In the genomic region with DNA sequence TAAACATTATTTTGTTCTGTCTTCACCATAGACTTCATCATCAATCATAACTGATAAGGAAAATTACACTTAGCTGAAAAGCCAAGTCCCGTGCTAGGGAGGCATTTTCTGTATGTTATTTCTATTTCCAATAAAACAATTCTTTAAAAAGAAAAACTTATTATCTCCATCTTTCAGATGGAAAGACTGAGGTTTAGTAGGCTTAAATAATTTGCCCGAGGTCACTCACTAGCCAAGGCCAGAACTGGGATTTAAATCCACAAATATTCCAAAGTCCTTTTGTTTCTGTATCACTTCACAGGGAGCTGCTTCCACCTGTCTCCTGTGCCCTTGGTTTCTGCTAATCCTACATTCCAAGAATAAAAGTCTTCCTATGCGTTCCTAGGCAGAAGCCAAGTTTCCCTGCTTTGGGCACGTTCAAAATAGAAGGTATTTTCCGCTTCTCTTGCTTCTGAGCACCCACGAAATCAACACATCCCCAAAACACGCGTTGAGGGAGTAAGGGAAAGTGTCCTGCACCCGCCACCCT, we compare ENCODE assay signal across 12 cellular contexts. TPM values are rescaled to one million over a fixed set of nuclear protein-coding genes. Genes with fewer than 3 reads are reported as not detected.
DNase-seq lines count a peak whose midpoint lies in the region; ATAC-seq, FAIRE-seq and TF ChIP-seq lines count a peak whose summit lies in the region.
"Had no signal": no experiment of that assay in that cellular context is flagged by ENCODE, and none has a peak within 500 bp of the region (broad histone marks: within the 10 kb centered on the region; RNA-seq: fewer than 3 reads in every experiment).

No MANE protein-coding gene starts in this region.

- CTCF ChIA-PET in HCT116 (lab: Charles Lee) = interaction anchor here (0.6 kb wide), 1 partner anchor 11 kb away, joined by 3 read pairs; no protein-coding TSS in a partner anchor

- H3K27ac ChIP-seq in HCT116 (ENCODE audit: low read depth, low read length) (no peak overlapping the region), ascending aorta (no peak overlapping the region)
- H3K27ac ChIP-seq: neutrophil had no signal

- H3K79me2 ChIP-seq in HCT116 (ENCODE audit: insufficient read depth, low read length) = no peaks in the 10 kb centered on the region

- no peak overlapping the region for H2AFZ ChIP-seq in HCT116 (ENCODE audit: low read depth, low read length, poor library complexity, severe bottlenecking)

- no peaks in the 10 kb centered on the region for H3K9me2 ChIP-seq in HCT116 (ENCODE audit: insufficient read depth)

- intact Hi-C loops in HCT116 (cut with micrococcal nuclease) = no loop called here
- intact Hi-C loops in ascending aorta (cut with DNase I) = no loop called here

- H3K36me3 ChIP-seq in HCT116 (ENCODE audit: control insufficient read depth in 1 of 2, insufficient read depth in 2 of 2, low read length in 2 of 2) (no peaks in the 10 kb centered on the region), ascending aorta (no peaks in the 10 kb centered on the region), kidney epithelial cell (ENCODE audit: control insufficient read depth, insufficient read depth, low read length) (no peaks in the 10 kb centered on the region), skeletal muscle satellite cell (ENCODE audit: insufficient read depth, low read length) (no peaks in the 10 kb centered on the region)
- H3K36me3 ChIP-seq: neutrophil had no signal

- no peak for FAIRE-seq in GM12891 (lab: Jason Lieb, UNC)

- BruUV-seq in HCT116 (replicated peaks; lab: Mats Ljungman, UMichigan) = no TSS peak

- H3K9me3 ChIP-seq in HCT116 (ENCODE audit: control insufficient read depth in 1 of 2, insufficient read depth in 1 of 2, low read depth in 1 of 2, low read length in 2 of 2) (no peaks in the 10 kb centered on the region), ascending aorta (no peaks in the 10 kb centered on the region), skeletal muscle satellite cell (replicated peaks; ENCODE audit: low read length) (no peaks in the 10 kb centered on the region)
- H3K9me3 ChIP-seq: neutrophil had no signal

- H4K20me1 ChIP-seq in HCT116 (ENCODE audit: insufficient read depth) = no peaks in the 10 kb centered on the region

- no peak for TF ChIP-seq CTCF in HCT116 (IDR thresholded peaks at IDR 0.05 in 2 of 3, conservative IDR thresholded peaks at IDR 0.05 in 1 of 3; ENCODE audit: borderline replicate concordance in 1 of 3, insufficient read depth in 1 of 3, low read depth in 2 of 3, low read length in 2 of 3)
- TF ChIP-seq CTCF in ascending aorta (IDR thresholded peaks at IDR 0.05) = no peak
- no peak for TF ChIP-seq CTCF in kidney epithelial cell (IDR thresholded peaks at IDR 0.05; ENCODE audit: insufficient read depth, low read length, poor library complexity, severe bottlenecking)

- H3K9ac ChIP-seq in HCT116 (ENCODE audit: low read length) (peak overlapping the region; percentile 40), skeletal muscle satellite cell (ENCODE audit: low read depth, low read length) (no peak overlapping the region)

- no peak for ATAC-seq in HCT116

- TF ChIP-seq POLR2A in HCT116 (IDR thresholded peaks at IDR 0.05; ENCODE audit: borderline replicate concordance, extremely low read depth, insufficient read depth, insufficient read length) = no peak
- no peak for TF ChIP-seq POLR2A in GM12891 (IDR thresholded peaks at IDR 0.05; ENCODE audit: low read depth, low read length)

- no peak for TF ChIP-seq RAD21 in HCT116 (IDR thresholded peaks at IDR 0.05; ENCODE audit: low read depth)

- POLR2A ChIA-PET in HCT116 (lab: Charles Lee) = no interaction called here

- peak overlapping the region; percentile 52 to 60 for H3K4me3 ChIP-seq in HCT116 (replicated peaks in 1 of 2; ENCODE audit: low read depth in 1 of 2, low read length in 2 of 2)
- peak overlapping the region; percentile 36 to 51 for H3K4me3 ChIP-seq in ascending aorta
- H3K4me3 ChIP-seq in kidney epithelial cell (ENCODE audit: low read depth, low read length) = peak overlapping the region; percentile 33
- H3K4me3 ChIP-seq in skeletal muscle satellite cell (ENCODE audit: low read length) = peak overlapping the region; percentile 43

- RAD21 ChIA-PET in HCT116 (lab: Charles Lee; ENCODE audit: low non-redundant PET in 1 of 2, low total read pairs in 2 of 2, uncharacterized antibody in 2 of 2, unreplicated experiment in 2 of 2) = interaction anchor here in 1 of 2 experiments (0.6 kb wide), 1 partner anchor 125 kb away, joined by 4 read pairs; no protein-coding TSS in a partner anchor

- H3K4me1 ChIP-seq in HCT116 (ENCODE audit: control insufficient read depth in 1 of 2, insufficient read depth in 2 of 2, low read length in 2 of 2) (peaks cover 3 to 14% of the 10 kb centered on the region in 2 experiments; a peak in 2 of 4 replicates), ascending aorta (no peaks in the 10 kb centered on the region), skeletal muscle satellite cell (ENCODE audit: control insufficient read depth, insufficient read depth, low read length) (peaks cover 14% of the 10 kb centered on the region)

- H3K27me3 ChIP-seq in HCT116 (ENCODE audit: insufficient read depth, low read length) = no peaks in the 10 kb centered on the region
- no peaks in the 10 kb centered on the region for H3K27me3 ChIP-seq in ascending aorta
- peaks cover 2% of the 10 kb centered on the region for H3K27me3 ChIP-seq in kidney epithelial cell (ENCODE audit: control insufficient read depth, insufficient read depth, low read length)
- peaks cover 73% of the 10 kb centered on the region for H3K27me3 ChIP-seq in skeletal muscle satellite cell (ENCODE audit: control insufficient read depth, insufficient read depth, low read length)

- H3K4me2 ChIP-seq in HCT116 (ENCODE audit: low read length) = peak overlapping the region; percentile 73
- H3K4me2 ChIP-seq in skeletal muscle satellite cell (ENCODE audit: low read length) = peak overlapping the region; percentile 58

- DNase-seq in HCT116 (ENCODE audit: low read depth, low spot score) (no peak), ascending aorta (ENCODE audit: low spot score in 2 of 2) (no peak), kidney epithelial cell (ENCODE audit: low read depth) (no peak), NCI-H748 treated with DMSO at 0.1 percent for 48 hours (lab: John Stamatoyannopoulos, UW) (no peak), GM12891 (ENCODE audit: insufficient read length, low spot score) (no peak), DMS 273 (lab: John Stamatoyannopoulos, UW; ENCODE audit: unreplicated experiment) (no peak)
- no peak for DNase-seq in stimulated activated CD4-positive, alpha-beta T cell treated with anti-CD3 and anti-CD28 coated beads, Interleukin-1b, Interleukin-23, amount 100 ng/mL, for 48 hours
- DNase-seq: activated naive CD4-positive, alpha-beta T cell treated with anti-CD3 and anti-CD28 coated beads for 36 hours; NCI-H524 treated with DMSO at 0.1 percent for 48 hours had no signal

TF ChIP-seq in HCT116, 20 proteins besides CTCF, POLR2A, EP300 and RAD21 (continues in another document):
- no peak for TF ChIP-seq TCF7L2 (IDR thresholded peaks at IDR 0.05; ENCODE audit: borderline replicate concordance, extremely low read depth, insufficient read depth, insufficient read length)
- TF ChIP-seq POLR2AphosphoS5 (IDR thresholded peaks at IDR 0.05; ENCODE audit: low read depth, low read length) = no peak
- no peak for TF ChIP-seq CEBPB (IDR thresholded peaks at IDR 0.05; ENCODE audit: low read depth)
- no peak for TF ChIP-seq SRF (IDR thresholded peaks at IDR 0.05; ENCODE audit: low read depth)

TF ChIP-seq in GM12891, 5 proteins besides CTCF, POLR2A, EP300 and RAD21:
- TF ChIP-seq POLR2AphosphoS5 (IDR thresholded peaks at IDR 0.05; ENCODE audit: low read depth, low read length) (no peak), PAX5 (IDR thresholded peaks at IDR 0.05; ENCODE audit: insufficient read depth, low read length, severe bottlenecking) (no peak), TAF1 (IDR thresholded peaks at IDR 0.05; ENCODE audit: low read depth, low read length) (no peak), POU2F2 (IDR thresholded peaks at IDR 0.05; ENCODE audit: low read depth, low read length) (no peak), SPI1 (IDR thresholded peaks at IDR 0.05; ENCODE audit: low read depth, low read length) (no peak)
TF ChIP-seq in GM12891: peak in this region for 0.

RNA-seq across cellular contexts. Expression of a gene that starts 0.7 kb away (rescaled TPM):
- total RNA-seq in HCT116 (2021; ENCODE audit: unreplicated experiment) (10.3 TPM), ascending aorta (15.2 TPM), kidney epithelial cell (19.1 and 25.9 TPM in 2 replicates)
- 7.6 and 9.1 TPM in 2 replicates for polyA plus RNA-seq in HCT116 (2012)
- total RNA-seq in skeletal muscle satellite cell (2012; rRNA removed) = 0.66 and 1.8 TPM in 2 replicates
- not detected for polyA plus RNA-seq in GM12891 (2012; ENCODE audit: low read depth, missing spikeins)
- total RNA-seq: activated naive CD4-positive, alpha-beta T cell treated with anti-CD3 and anti-CD28 coated beads for 36 hours had no signal

RNA-seq across cellular contexts. Expression of a gene that starts 49.0 kb away (rescaled TPM):
- total RNA-seq in HCT116 (2021; ENCODE audit: unreplicated experiment) (2.1 TPM), ascending aorta (8.7 TPM), kidney epithelial cell (3.6 and 5.7 TPM in 2 replicates)
- polyA plus RNA-seq in HCT116 (2012) = 1.1 and 1.7 TPM in 2 replicates
- 0.25 and 1.7 TPM in 2 replicates for total RNA-seq in skeletal muscle satellite cell (2012; rRNA removed)
- polyA plus RNA-seq in GM12891 (2012; ENCODE audit: low read depth, missing spikeins) = not detected
- total RNA-seq: activated naive CD4-positive, alpha-beta T cell treated with anti-CD3 and anti-CD28 coated beads for 36 hours; HT1080 had no signal
